In genomic region chr17:78977992-78978973, GRCh38 we compare ENCODE assay signal across 9 cellular contexts. TPM values are rescaled to one million over a fixed set of nuclear protein-coding genes. Genes with fewer than 3 reads are reported as not detected.
DNase-seq lines count a peak whose midpoint lies in the region; ATAC-seq and TF ChIP-seq lines count a peak whose summit lies in the region.
"Had no signal": no experiment of that assay in that cellular context is flagged by ENCODE, and none has a peak within 500 bp of the region (broad histone marks: within the 10 kb centered on the region; RNA-seq: fewer than 3 reads in every experiment).

No MANE protein-coding gene starts in this region.

- H3K4me3 ChIP-seq in AG04450 (ENCODE audit: low read depth, low read length) (peak overlapping the region; percentile 25), MG63 (peak overlapping the region; percentile 63), cardiac fibroblast (replicated peaks in 1 of 2; ENCODE audit: low read depth in 2 of 2, low read length in 2 of 2) (peak overlapping the region; percentile 15 to 18), mucosa of descending colon (no peak overlapping the region)

- CTCF ChIA-PET in AG04450 (lab: Charles Lee): interaction anchor here (0.7 to 0.9 kb wide), 3 partner anchors 15 to 77 kb away, joined by 3 to 4 read pairs (median 3); no protein-coding TSS in a partner anchor

- H3K36me3 ChIP-seq in MG63 (peaks cover 44% of the 10 kb centered on the region), mucosa of descending colon (ENCODE audit: low read depth) (no peaks in the 10 kb centered on the region)

- H3K4me1 ChIP-seq in mucosa of descending colon (ENCODE audit: low read depth): peaks cover 40% of the 10 kb centered on the region

- H3K27me3 ChIP-seq in AG04450 (ENCODE audit: control insufficient read depth, insufficient read depth, low read length): no peaks in the 10 kb centered on the region
- H3K27me3 ChIP-seq in MG63: no peaks in the 10 kb centered on the region

- H3K9me3 ChIP-seq in AG04450 (ENCODE audit: control insufficient read depth, insufficient read depth, low read length) (no peaks in the 10 kb centered on the region; the same call in 1 of the 2 replicates), MG63 (no peaks in the 10 kb centered on the region), mucosa of descending colon (no peaks in the 10 kb centered on the region)

- no peak overlapping the region for H3K27ac ChIP-seq in AG04450 (ENCODE audit: low read depth, low read length)

- peak; percentile 40 for ATAC-seq in mucosa of descending colon
- no peak for ATAC-seq in HG03439 (IDR thresholded peaks at IDR 0.05; ENCODE audit: unreplicated experiment)

- TF ChIP-seq CTCF in AG04450 (IDR thresholded peaks at IDR 0.05; ENCODE audit: low read depth, low read length) (no peak), cardiac fibroblast (IDR thresholded peaks at IDR 0.05; ENCODE audit: low read depth, low read length) (no peak), mucosa of descending colon (IDR thresholded peaks at IDR 0.05) (no peak)

- POLR2A ChIA-PET in AG04450 (lab: Yijun Ruan, JAX): no interaction called here

- intact Hi-C loops in mucosa of descending colon (cut with DNase I, micrococcal nuclease): no loop called here

- DNase-seq in AG04450 (ENCODE audit: low read depth, low spot score): no peak
- no peak for DNase-seq in MG63
- DNase-seq in cardiac fibroblast (ENCODE audit: low read depth in 2 of 2): no peak
- DNase-seq in mucosa of descending colon: peak in 1 of 3 donors; percentile 69
- no peak for DNase-seq in foreskin melanocyte
- no peak for DNase-seq in D341Med (ENCODE audit: low spot score)
- no peak for DNase-seq in NCI-H446 treated with DMSO at 0.1 percent for 48 hours (lab: John Stamatoyannopoulos, UW)
- DNase-seq: erythroblast had no signal

RNA-seq across cellular contexts. Expression of gene LGALS3BP, which starts 1.4 kb away (rescaled TPM):
- polyA plus RNA-seq in AG04450 (2011; rRNA removed): 126 and 171 TPM in 2 replicates
- 53.5 and 76.3 TPM in 2 replicates for polyA minus RNA-seq in AG04450 (2011; rRNA and poly(A)+ RNA removed)
- 204 and 434 TPM in 2 replicates for total RNA-seq in MG63 (2014; rRNA removed; shearing (Covaris generic); ENCODE audit: low replicate concordance)
- total RNA-seq in mucosa of descending colon: 100 to 1,000 TPM; 329 to 838 (median 752) TPM

RNA-seq across cellular contexts. Expression of gene CANT1, which starts 31.3 kb away (rescaled TPM):
- polyA plus RNA-seq in AG04450 (2011; rRNA removed): 61.6 and 65.5 TPM in 2 replicates
- 50.0 and 51.1 TPM in 2 replicates for polyA minus RNA-seq in AG04450 (2011; rRNA and poly(A)+ RNA removed)
- 107 and 112 TPM in 2 replicates for total RNA-seq in MG63 (2014; rRNA removed; shearing (Covaris generic); ENCODE audit: low replicate concordance)
- total RNA-seq in mucosa of descending colon: 100 to 1,000 TPM; 159 to 376 (median 242) TPM

RNA-seq across cellular contexts. Expression of gene C1QTNF1, which starts 45.7 kb away (rescaled TPM):
- 15.4 and 23.4 TPM in 2 replicates for polyA plus RNA-seq in AG04450 (2011; rRNA removed)
- polyA minus RNA-seq in AG04450 (2011; rRNA and poly(A)+ RNA removed): 11.5 and 22.3 TPM in 2 replicates
- total RNA-seq in MG63 (2014; rRNA removed; shearing (Covaris generic); ENCODE audit: low replicate concordance): 23.1 and 38.4 TPM in 2 replicates
- 10 to 100 TPM; 16.9 to 33.3 (median 22.1) TPM for total RNA-seq in mucosa of descending colon

RNA-seq across cellular contexts. Expression of gene TIMP2, which starts 53.1 kb away (rescaled TPM):
- 356 and 387 TPM in 2 replicates for polyA plus RNA-seq in AG04450 (2011; rRNA removed)
- polyA minus RNA-seq in AG04450 (2011; rRNA and poly(A)+ RNA removed): 165 and 172 TPM in 2 replicates
- 127 and 145 TPM in 2 replicates for total RNA-seq in MG63 (2014; rRNA removed; shearing (Covaris generic); ENCODE audit: low replicate concordance)
- 100 to 1,000 TPM in 1 of 3 donors, 10 to 100 TPM in 2; 44.9 to 268 (median 91.3) TPM for total RNA-seq in mucosa of descending colon
